Comparison of ENCODE assay signal across 21 cellular contexts in genomic region chr6:40965046-40965445, GRCh38.
DNase-seq lines count a peak whose midpoint lies in the region; ATAC-seq and TF ChIP-seq lines count a peak whose summit lies in the region.
"Had no signal": no experiment of that assay in that cellular context is flagged by ENCODE, and none has a peak within 500 bp of the region (broad histone marks: within the 10 kb centered on the region; RNA-seq: fewer than 3 reads in every experiment).

No MANE protein-coding gene starts in this region.

- no peak overlapping the region for H2BK15ac ChIP-seq in neuronal stem cell (ENCODE audit: low read length)

- no peak overlapping the region for H2AK5ac ChIP-seq in neuronal stem cell (ENCODE audit: low read depth, low read length)

- in situ Hi-C loops in Panc1 (cut with HindIII; ENCODE audit: low pct_unique_long_range_greater_than_20kb, low sequenced_read_pairs): no loop called here

- WGBS in neuronal stem cell (ENCODE audit: extremely low coverage in 2 of 2, insufficient read length in 2 of 2, insufficient replicate concordance in 1 of 2), 2 donors: no CpG with 5 or more reads among the region's 2 CpGs

- TF ChIP-seq CTCF in Panc1 (IDR thresholded peaks at IDR 0.05): no peak
- no peak for TF ChIP-seq CTCF in choroid plexus epithelial cell (conservative IDR thresholded peaks at IDR 0.05; ENCODE audit: low read depth, low read length)

- H2BK12ac ChIP-seq in neuronal stem cell (ENCODE audit: low read length): no peak overlapping the region

- H3K9me3 ChIP-seq in Panc1 (ENCODE audit: control insufficient read depth, insufficient read depth, low read depth, low read length): no peaks in the 10 kb centered on the region
- H3K9me3 ChIP-seq in neuronal stem cell (replicated peaks in 1 of 2; ENCODE audit: control insufficient read depth in 2 of 2, insufficient read depth in 1 of 2, low read depth in 1 of 2, low read length in 2 of 2): no peaks in the 10 kb centered on the region

- no peak for ATAC-seq in Panc1
- ATAC-seq: K562, SK-N-SH treated with all-trans-retinoic acid at 6 μM for 48 hours, T-cell had no signal

- H4K8ac ChIP-seq in neuronal stem cell (ENCODE audit: low read depth, low read length): no peak overlapping the region

- no peak overlapping the region for H3K18ac ChIP-seq in neuronal stem cell (ENCODE audit: low read length)

- no peak overlapping the region for H3K23ac ChIP-seq in neuronal stem cell (ENCODE audit: low read depth, low read length, poor library complexity)

- H3K27ac ChIP-seq in Panc1 (ENCODE audit: low read length) (peak overlapping the region; percentile 76; the same call in 1 of the 2 replicates), neuronal stem cell (replicated peaks; ENCODE audit: low read length) (no peak overlapping the region)
- H3K27ac ChIP-seq: C4-2B, RWPE1 had no signal

- H3K4me3 ChIP-seq in Panc1 (ENCODE audit: low read depth in 2 of 2, low read length in 2 of 2): no peak overlapping the region
- H3K4me3 ChIP-seq in choroid plexus epithelial cell (ENCODE audit: low read depth, low read length): no peak overlapping the region
- no peak overlapping the region for H3K4me3 ChIP-seq in neuronal stem cell (ENCODE audit: low read length in 2 of 2)
- H3K4me3 ChIP-seq: K562 had no signal

- H3K4me1 ChIP-seq in Panc1 (ENCODE audit: control insufficient read depth, insufficient read depth, low read length) (peaks cover 17% of the 10 kb centered on the region), neuronal stem cell (ENCODE audit: control insufficient read depth in 2 of 2, insufficient read depth in 1 of 2, low read depth in 1 of 2, low read length in 2 of 2) (no peaks in the 10 kb centered on the region)

- CTCF ChIA-PET in Panc1 (lab: Charles Lee): no interaction called here

- H3K27me3 ChIP-seq in Panc1 (ENCODE audit: control insufficient read depth, insufficient read depth, low read length) (no peaks in the 10 kb centered on the region), neuronal stem cell (ENCODE audit: control insufficient read depth in 3 of 3, insufficient read depth in 3 of 3, low read depth in 1 of 3, low read length in 3 of 3) (no peaks in the 10 kb centered on the region)

- POLR2A ChIA-PET in Panc1 (lab: Charles Lee): no interaction called here

- BruUV-seq in Panc1 (replicated peaks; lab: Mats Ljungman, UMichigan): no TSS peak

- no peak overlapping the region for H3K14ac ChIP-seq in neuronal stem cell (ENCODE audit: low read length)

- no peak overlapping the region for H2AFZ ChIP-seq in neuronal stem cell (ENCODE audit: low read length)

- DNase-seq in A172 (ENCODE audit: low spot score) (peak; percentile 36), EH (ENCODE audit: low read depth) (peak; percentile 67), Panc1 (ENCODE audit: low read depth, low spot score) (no peak), choroid plexus epithelial cell (ENCODE audit: low read depth) (peak; percentile 20), neuronal stem cell (ENCODE audit: low spot score) (no peak), NCI-H1694 treated with DMSO at 0.1 percent for 48 hours (lab: John Stamatoyannopoulos, UW) (no peak)
- no peak for DNase-seq in activated CD8-positive, alpha-beta memory T cell treated with anti-CD3 and anti-CD28 coated beads for 24 hours
- DNase-seq: ACHN, AML-193, H9, NCI-H1930, NCI-H2171 treated with DMSO at 0.1 percent for 48 hours, NCI-H446, NCI-H748 treated with DMSO at 0.1 percent for 48 hours, OCI-M1, SIG-M5, T-cell had no signal

- H3K36me3 ChIP-seq in Panc1 (ENCODE audit: control insufficient read depth, insufficient read depth, low read length): no peaks in the 10 kb centered on the region
- H3K36me3 ChIP-seq in neuronal stem cell (replicated peaks in 1 of 2; ENCODE audit: control insufficient read depth in 2 of 2, insufficient read depth in 2 of 2, low read length in 2 of 2): no peaks in the 10 kb centered on the region

- intact Hi-C loops in Panc1 (cut with micrococcal nuclease; ENCODE audit: unreplicated experiment): no loop called here

- no peak overlapping the region for H4K91ac ChIP-seq in neuronal stem cell (ENCODE audit: low read depth, low read length, poor library complexity)

- H2BK5ac ChIP-seq in neuronal stem cell (ENCODE audit: low read length): no peak overlapping the region

- H3K9ac ChIP-seq in neuronal stem cell (ENCODE audit: low read depth, low read length, poor library complexity): no peak overlapping the region

- no peak overlapping the region for H3K4me2 ChIP-seq in neuronal stem cell (ENCODE audit: insufficient read depth, low read length, poor library complexity, severe bottlenecking)

- no peak overlapping the region for H3K4ac ChIP-seq in neuronal stem cell (ENCODE audit: low read length)

- no peak overlapping the region for H2BK120ac ChIP-seq in neuronal stem cell (ENCODE audit: low read depth, low read length)

- H3K79me1 ChIP-seq in neuronal stem cell (ENCODE audit: low read depth, low read length): no peaks in the 10 kb centered on the region

Comparison
In these comparisons a context has a peak if more than half of its experiments do, and no peak if none do; other contexts are left out.
1. DNase-seq: peak in A172 (single experiment), EH (single experiment) and choroid plexus epithelial cell (single experiment); none in Panc1 (single experiment), activated CD8-positive, alpha-beta memory T cell treated with anti-CD3 and anti-CD28 coated beads for 24 hours (single experiment), neuronal stem cell (single experiment) and NCI-H1694 treated with DMSO at 0.1 percent for 48 hours (single experiment).